Comparison of ENCODE assay signal across 3 cellular contexts in the genomic region with DNA sequence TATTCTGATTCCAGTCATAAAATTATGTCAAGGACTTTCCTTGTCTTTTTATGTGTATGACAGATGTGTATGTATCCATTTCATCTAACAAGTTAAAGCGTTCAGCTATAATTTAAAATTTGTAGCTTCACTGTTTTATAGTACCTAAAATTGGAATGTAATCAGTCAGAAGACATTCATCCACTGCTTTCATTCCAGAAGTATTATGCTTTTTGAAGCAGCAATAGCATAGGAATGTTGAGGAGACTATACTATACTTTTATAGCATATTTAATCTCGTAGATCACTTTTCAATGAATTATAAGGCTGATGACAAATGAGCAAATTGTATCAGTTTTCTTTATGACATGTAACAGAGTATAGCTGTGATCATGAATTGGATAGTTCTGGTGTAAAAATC.
TF ChIP-seq lines count a peak whose summit lies in the region.

No MANE protein-coding gene starts in this region.

TF ChIP-seq in SK-N-SH, 30 proteins besides CTCF, POLR2A, EP300 and RAD21:
- TF ChIP-seq, protein P1, sequence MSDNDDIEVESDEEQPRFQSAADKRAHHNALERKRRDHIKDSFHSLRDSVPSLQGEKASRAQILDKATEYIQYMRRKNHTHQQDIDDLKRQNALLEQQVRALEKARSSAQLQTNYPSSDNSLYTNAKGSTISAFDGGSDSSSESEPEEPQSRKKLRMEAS (IDR thresholded peaks at IDR 0.05; ENCODE audit: low read depth) = no peak
- 0 out of 2 replicates have a peak, but pooled peaks have one; percentile 5 for TF ChIP-seq TCF12 (IDR thresholded peaks at IDR 0.05)

TF ChIP-seq in SK-N-SH treated with all-trans-retinoic acid at 6 μM for 48 hours, 23 proteins besides CTCF, POLR2A, EP300 and RAD21:
- TF ChIP-seq ARNTL (CRISPR knock-in tag; IDR thresholded peaks at IDR 0.05; ENCODE audit: borderline replicate concordance, low read depth) = no peak
- TF ChIP-seq RARB (CRISPR knock-in tag; IDR thresholded peaks at IDR 0.05) = no peak
- TF ChIP-seq ZNF70 (CRISPR knock-in tag; IDR thresholded peaks at IDR 0.05) = no peak
- TF ChIP-seq ZC3H10 (CRISPR knock-in tag; IDR thresholded peaks at IDR 0.05) = no peak
- TF ChIP-seq ISL1 (CRISPR knock-in tag; IDR thresholded peaks at IDR 0.05) = no peak
- TF ChIP-seq SNAI2 (CRISPR knock-in tag; IDR thresholded peaks at IDR 0.05) = no peak

TF ChIP-seq in IMR-90, 13 proteins besides CTCF, POLR2A, EP300 and RAD21:
- TF ChIP-seq MXI1 (IDR thresholded peaks at IDR 0.05; ENCODE audit: borderline replicate concordance, low read depth, low read length) = no peak
- TF ChIP-seq FOS (IDR thresholded peaks at IDR 0.05; ENCODE audit: low read depth, low read length) = no peak
- TF ChIP-seq CHD1 (IDR thresholded peaks at IDR 0.05; ENCODE audit: low read depth, low read length) = no peak
- TF ChIP-seq, protein P2, sequence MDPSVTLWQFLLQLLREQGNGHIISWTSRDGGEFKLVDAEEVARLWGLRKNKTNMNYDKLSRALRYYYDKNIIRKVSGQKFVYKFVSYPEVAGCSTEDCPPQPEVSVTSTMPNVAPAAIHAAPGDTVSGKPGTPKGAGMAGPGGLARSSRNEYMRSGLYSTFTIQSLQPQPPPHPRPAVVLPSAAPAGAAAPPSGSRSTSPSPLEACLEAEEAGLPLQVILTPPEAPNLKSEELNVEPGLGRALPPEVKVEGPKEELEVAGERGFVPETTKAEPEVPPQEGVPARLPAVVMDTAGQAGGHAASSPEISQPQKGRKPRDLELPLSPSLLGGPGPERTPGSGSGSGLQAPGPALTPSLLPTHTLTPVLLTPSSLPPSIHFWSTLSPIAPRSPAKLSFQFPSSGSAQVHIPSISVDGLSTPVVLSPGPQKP (IDR thresholded peaks at IDR 0.05; ENCODE audit: borderline replicate concordance, low read depth, low read length) = no peak
- TF ChIP-seq CEBPB (IDR thresholded peaks at IDR 0.05; ENCODE audit: low read depth, low read length) = no peak
- TF ChIP-seq MAZ (IDR thresholded peaks at IDR 0.05; ENCODE audit: borderline replicate concordance, low read depth, low read length) = no peak
- TF ChIP-seq RCOR1 (IDR thresholded peaks at IDR 0.05; ENCODE audit: insufficient replicate concordance, low read length) = no peak
- TF ChIP-seq, protein P3, sequence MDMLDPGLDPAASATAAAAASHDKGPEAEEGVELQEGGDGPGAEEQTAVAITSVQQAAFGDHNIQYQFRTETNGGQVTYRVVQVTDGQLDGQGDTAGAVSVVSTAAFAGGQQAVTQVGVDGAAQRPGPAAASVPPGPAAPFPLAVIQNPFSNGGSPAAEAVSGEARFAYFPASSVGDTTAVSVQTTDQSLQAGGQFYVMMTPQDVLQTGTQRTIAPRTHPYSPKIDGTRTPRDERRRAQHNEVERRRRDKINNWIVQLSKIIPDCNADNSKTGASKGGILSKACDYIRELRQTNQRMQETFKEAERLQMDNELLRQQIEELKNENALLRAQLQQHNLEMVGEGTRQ (IDR thresholded peaks at IDR 0.05; ENCODE audit: low read depth, low read length) = no peak
- no peak for TF ChIP-seq BHLHE40 (IDR thresholded peaks at IDR 0.05; ENCODE audit: low read depth, low read length)
- TF ChIP-seq RFX5 (IDR thresholded peaks at IDR 0.05; ENCODE audit: low read depth, low read length) = no peak
- no peak for TF ChIP-seq SMC3 (IDR thresholded peaks at IDR 0.05; ENCODE audit: low read depth, low read length)
- TF ChIP-seq MAFK (IDR thresholded peaks at IDR 0.05; ENCODE audit: low read depth, low read length) = no peak
- TF ChIP-seq NFE2L2 (IDR thresholded peaks at IDR 0.05; ENCODE audit: low read depth, low read length) = no peak
